ENCODE assay signal across 8 cellular contexts in the genomic region with DNA sequence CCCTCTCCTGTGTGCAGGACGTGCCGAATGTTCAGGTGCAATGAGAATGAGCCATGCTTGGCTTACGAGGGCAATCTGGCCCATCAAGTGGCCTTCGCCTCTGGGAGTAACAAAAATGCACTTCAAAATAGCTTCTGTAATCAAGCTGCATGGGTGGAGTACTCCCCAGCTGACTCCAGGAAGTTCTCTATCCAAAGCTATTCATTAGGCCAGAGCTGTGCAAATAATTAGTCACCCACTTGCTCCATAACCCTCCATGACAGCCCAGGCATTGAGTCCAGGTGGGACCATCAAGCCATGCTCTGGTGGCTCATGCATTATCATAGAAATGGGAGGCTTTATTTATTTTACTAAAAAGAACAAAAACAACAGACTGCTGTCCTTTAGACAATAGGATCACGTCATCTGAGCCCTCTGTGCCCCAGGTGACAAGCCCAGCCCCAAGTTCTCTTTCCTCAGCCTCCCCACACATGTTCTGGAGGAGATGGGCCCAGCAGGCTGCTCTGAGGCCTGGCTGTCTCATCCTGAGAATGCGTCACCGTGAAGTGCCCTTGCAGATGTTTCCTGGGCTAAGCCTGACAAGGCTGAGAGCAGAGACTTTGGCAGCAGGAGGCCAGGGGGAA.
DNase-seq lines count a peak whose midpoint lies in the region; ATAC-seq, FAIRE-seq and TF ChIP-seq lines count a peak whose summit lies in the region.

No MANE protein-coding gene starts in this region.

- peaks cover 7% of the 10 kb centered on the region for H3K4me1 ChIP-seq in vagina

- intact Hi-C loops in activated CD4-positive, alpha-beta memory T cell treated with anti-CD3 and anti-CD28 coated beads for 36 hours (cut with micrococcal nuclease), result loop anchor here (1.0 to 10.0 kb wide), 12 partner anchors 13 to 1662 kb away; partner anchors contain the start of genes FLI1 and PRDM10
- intact Hi-C loops in vagina (cut with DNase I), result no loop called here

- no peaks in the 10 kb centered on the region for H3K27me3 Mint-ChIP-seq in activated CD4-positive, alpha-beta memory T cell treated with anti-CD3 and anti-CD28 coated beads for 36 hours

- H3K9me3 ChIP-seq in vagina, result no peaks in the 10 kb centered on the region

- no peaks in the 10 kb centered on the region for H3K36me3 Mint-ChIP-seq in activated CD4-positive, alpha-beta memory T cell treated with anti-CD3 and anti-CD28 coated beads for 36 hours

- peak; percentile 94 for ATAC-seq in HG02610 (IDR thresholded peaks at IDR 0.05; ENCODE audit: unreplicated experiment)

- no peaks in the 10 kb centered on the region for H3K27me3 ChIP-seq in vagina

- peak overlapping the region; percentile 66 for H3K4me3 Mint-ChIP-seq in activated CD4-positive, alpha-beta memory T cell treated with anti-CD3 and anti-CD28 coated beads for 36 hours

- TF ChIP-seq POLR2A in GM12891 (IDR thresholded peaks at IDR 0.05; ENCODE audit: low read depth, low read length) (no peak), vagina (IDR thresholded peaks at IDR 0.05) (no peak)

- H3K9me3 Mint-ChIP-seq in activated CD4-positive, alpha-beta memory T cell treated with anti-CD3 and anti-CD28 coated beads for 36 hours, result no peaks in the 10 kb centered on the region

- no peak for TF ChIP-seq CTCF in vagina (IDR thresholded peaks at IDR 0.05)

- H3K36me3 ChIP-seq in vagina, result no peaks in the 10 kb centered on the region

- peak; percentile 91 for FAIRE-seq in GM12891 (lab: Jason Lieb, UNC)

- no peak overlapping the region for H3K4me3 ChIP-seq in vagina

- H3K4me1 Mint-ChIP-seq in activated CD4-positive, alpha-beta memory T cell treated with anti-CD3 and anti-CD28 coated beads for 36 hours (ENCODE audit: low read depth), result peaks cover 88% of the 10 kb centered on the region

- H3K27ac Mint-ChIP-seq in activated CD4-positive, alpha-beta memory T cell treated with anti-CD3 and anti-CD28 coated beads for 36 hours, result peak overlapping the region; percentile 88

- DNase-seq in GM12891 (ENCODE audit: insufficient read length, low spot score), result peak; percentile 32
- peak; percentile 94 for DNase-seq in NCI-H146 (lab: John Stamatoyannopoulos, UW)
- DNase-seq in activated CD4-positive, alpha-beta memory T cell treated with anti-CD3 and anti-CD28 coated beads for 36 hours, result peak; percentile 93
- DNase-seq in germinal center (ENCODE audit: low spot score), result peak; percentile 22
- peak; percentile 69 to 74 for DNase-seq in stimulated activated CD4-positive, alpha-beta T cell treated with anti-CD3 and anti-CD28 coated beads, Interleukin-15, amount 100 ng/mL, for 48 hours (ENCODE audit: low read depth in 2 of 2)
- DNase-seq in activated gamma-delta T cell (lab: John Stamatoyannopoulos, UW), result no peak
- no peak for DNase-seq in vagina (ENCODE audit: extremely low spot score in 2 of 2)

- POLR2A ChIA-PET in activated CD4-positive, alpha-beta memory T cell treated with anti-CD3 and anti-CD28 coated beads for 36 hours (lab: Charles Lee), result interaction anchor here (0.6 to 5.6 kb wide), 13 partner anchors 12 to 166 kb away, joined by 3 to 93 read pairs (median 8); no protein-coding TSS in a partner anchor

- H3K27ac ChIP-seq in vagina, result no peak overlapping the region

- CTCF ChIA-PET in activated CD4-positive, alpha-beta memory T cell treated with anti-CD3 and anti-CD28 coated beads for 36 hours (lab: Charles Lee), result interaction anchor here (1.0 to 7.2 kb wide), 9 partner anchors 15 to 170 kb away, joined by 3 to 49 read pairs (median 5); no protein-coding TSS in a partner anchor

TF ChIP-seq in GM12891, 5 proteins besides CTCF, POLR2A, EP300 and RAD21:
- TF ChIP-seq POU2F2 (IDR thresholded peaks at IDR 0.05; ENCODE audit: low read depth, low read length), result no peak
- peak; percentile 21; the same call in 1 of the 2 replicates for TF ChIP-seq POLR2AphosphoS5 (IDR thresholded peaks at IDR 0.05; ENCODE audit: low read depth, low read length)

Comparison
In these comparisons a context has a peak if more than half of its experiments do, and no peak if none do; other contexts are left out.
1. DNase-seq: peak in GM12891 (single experiment), NCI-H146 (single experiment), activated CD4-positive, alpha-beta memory T cell treated with anti-CD3 and anti-CD28 coated beads for 36 hours (single experiment), germinal center (single experiment) and stimulated activated CD4-positive, alpha-beta T cell treated with anti-CD3 and anti-CD28 coated beads, Interleukin-15, amount 100 ng/mL, for 48 hours (2 of 2); none in activated gamma-delta T cell (single experiment) and vagina (0 of 2).